ENCODE assay signal across 32 cellular contexts in the genomic region with DNA sequence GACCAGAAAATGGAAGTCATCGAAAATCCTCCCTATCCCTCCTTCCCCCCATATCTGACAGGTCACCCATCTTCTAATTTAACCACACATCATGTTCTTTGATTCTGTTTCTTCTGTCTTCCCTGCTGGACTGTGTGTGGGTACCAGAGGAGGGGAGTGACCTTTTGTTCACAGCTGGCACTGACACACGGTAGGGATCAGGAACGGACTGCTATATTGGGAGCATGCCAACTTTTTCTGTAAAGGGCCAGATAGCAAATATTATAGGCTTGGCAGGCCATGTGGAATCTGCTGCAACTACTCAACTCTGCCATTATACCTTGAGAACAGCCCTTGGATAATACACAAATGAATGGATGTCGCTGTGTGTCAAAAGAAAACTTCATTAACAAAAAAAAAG. TPM values are rescaled to one million over a fixed set of nuclear protein-coding genes. Genes with fewer than 3 reads are reported as not detected.
DNase-seq lines count a peak whose midpoint lies in the region; ATAC-seq, FAIRE-seq and TF ChIP-seq lines count a peak whose summit lies in the region.
"Had no signal": no experiment of that assay in that cellular context is flagged by ENCODE, and none has a peak within 500 bp of the region (broad histone marks: within the 10 kb centered on the region; RNA-seq: fewer than 3 reads in every experiment).

No MANE protein-coding gene starts in this region.

- H3K27me3 Mint-ChIP-seq in activated T-cell treated with anti-CD3 and anti-CD28 coated beads, Interleukin-2, amount 50 U/mL, for 24 hours = no peaks in the 10 kb centered on the region
- no peaks in the 10 kb centered on the region for H3K27me3 Mint-ChIP-seq in activated CD8-positive, alpha-beta T cell treated with anti-CD3 and anti-CD28 coated beads for 36 hours
- no peaks in the 10 kb centered on the region for H3K27me3 Mint-ChIP-seq in memory B cell

- CTCF ChIA-PET in activated CD8-positive, alpha-beta T cell treated with anti-CD3 and anti-CD28 coated beads for 36 hours (lab: Charles Lee) = no interaction called here

- H2AFZ ChIP-seq in smooth muscle cell (ENCODE audit: low read depth) = no peak overlapping the region

- no peak for DNase-seq in activated T-cell treated with anti-CD3 and anti-CD28 coated beads, Interleukin-2, amount 50 U/mL, for 24 hours
- DNase-seq in activated T-cell treated with anti-CD3 and anti-CD28 coated beads, Interleukin-2, amount 50 U/mL, for 1 hour = no peak
- DNase-seq in NCI-H1092 (lab: John Stamatoyannopoulos, UW) = peak; percentile 22
- no peak for DNase-seq in activated CD8-positive, alpha-beta T cell treated with anti-CD3 and anti-CD28 coated beads for 36 hours
- DNase-seq in memory B cell (ENCODE audit: low spot score in 2 of 2) = no peak
- DNase-seq in NCI-H446 treated with DMSO at 0.1 percent for 48 hours (lab: John Stamatoyannopoulos, UW) = no peak
- no peak for DNase-seq in smooth muscle cell (lab: John Stamatoyannopoulos, UW; ENCODE audit: unreplicated experiment)
- no peak for DNase-seq in urothelium cell line (ENCODE audit: low spot score)
- DNase-seq: ACHN; activated CD4-positive, alpha-beta T cell treated with anti-CD3 and anti-CD28 coated beads, Interleukin-2, amount 50 U/mL, for 1 hour; activated CD8-positive, alpha-beta memory T cell treated with anti-CD3 and anti-CD28 coated beads, Interleukin-2, amount 50 U/mL, for 48 hours; activated effector memory CD4-positive, alpha-beta T cell treated with Interleukin-2 at 50 U/mL for 16 hours; amniotic stem cell; Caco-2; colonic mucosa; gastrocnemius medialis; H7; hippocampal formation; immature natural killer cell; midbrain; natural killer cell; NCI-H2171; NCI-H526; ovary; RPMI8226; stimulated activated CD4-positive, alpha-beta T cell treated with anti-CD3 and anti-CD28 coated beads, Interleukin-4, amount 100 ng/mL, for 4 hours; stimulated activated naive CD4-positive, alpha-beta T cell treated with Interleukin-2 at 50 U/mL for 16 hours; T-helper 9 cell had no signal

- no peak overlapping the region for H3K4me3 Mint-ChIP-seq in activated T-cell treated with anti-CD3 and anti-CD28 coated beads, Interleukin-2, amount 50 U/mL, for 24 hours
- H3K4me3 Mint-ChIP-seq in activated CD8-positive, alpha-beta T cell treated with anti-CD3 and anti-CD28 coated beads for 36 hours = no peak overlapping the region
- H3K4me3 Mint-ChIP-seq in memory B cell = no peak overlapping the region
- H3K4me3 Mint-ChIP-seq: immature natural killer cell, natural killer cell had no signal

- H3K4me1 Mint-ChIP-seq in activated T-cell treated with anti-CD3 and anti-CD28 coated beads, Interleukin-2, amount 50 U/mL, for 24 hours (ENCODE audit: low read depth) = peaks cover 29% of the 10 kb centered on the region
- H3K4me1 Mint-ChIP-seq in activated CD8-positive, alpha-beta T cell treated with anti-CD3 and anti-CD28 coated beads for 36 hours (ENCODE audit: low read depth) = peaks cover 22% of the 10 kb centered on the region
- H3K4me1 Mint-ChIP-seq in memory B cell = peaks cover 4% of the 10 kb centered on the region

- H3K36me3 ChIP-seq in smooth muscle cell (ENCODE audit: low read depth) = peaks cover 27% of the 10 kb centered on the region
- H3K36me3 ChIP-seq: ovary had no signal

- H3F3A ChIP-seq in smooth muscle cell (ENCODE audit: low read depth) = no peaks in the 10 kb centered on the region

- H3K9me3 ChIP-seq in smooth muscle cell (replicated peaks; ENCODE audit: low read depth) = no peaks in the 10 kb centered on the region
- H3K9me3 ChIP-seq: BLaER1 treated with 17β-estradiol and CSF1 and Interleukin-3, amounts not matched to agents 10 nM and 100 nM; breast epithelium; Caco-2; colonic mucosa; gastrocnemius medialis; ovary; right atrium auricular region had no signal

- H3K36me3 Mint-ChIP-seq in activated T-cell treated with anti-CD3 and anti-CD28 coated beads, Interleukin-2, amount 50 U/mL, for 24 hours (ENCODE audit: low read depth) = peaks cover 92% of the 10 kb centered on the region
- H3K36me3 Mint-ChIP-seq in activated CD8-positive, alpha-beta T cell treated with anti-CD3 and anti-CD28 coated beads for 36 hours (ENCODE audit: low read depth) = peaks cover 49% of the 10 kb centered on the region
- H3K36me3 Mint-ChIP-seq in memory B cell = peaks cover 25% of the 10 kb centered on the region

- TF ChIP-seq CTCF in activated CD8-positive, alpha-beta T cell treated with anti-CD3 and anti-CD28 coated beads for 36 hours (IDR thresholded peaks at IDR 0.05) = no peak
- no peak for TF ChIP-seq CTCF in smooth muscle cell (IDR thresholded peaks at IDR 0.05; ENCODE audit: borderline replicate concordance, insufficient read depth, poor library complexity, severe bottlenecking)

- no peaks in the 10 kb centered on the region for H3K4me1 ChIP-seq in smooth muscle cell (ENCODE audit: low read depth)
- H3K4me1 ChIP-seq: BLaER1 treated with 17β-estradiol and CSF1 and Interleukin-3, amounts not matched to agents 10 nM and 100 nM; breast epithelium; colonic mucosa; gastrocnemius medialis; right atrium auricular region had no signal

- H3K4me3 ChIP-seq in smooth muscle cell = no peak overlapping the region
- H3K4me3 ChIP-seq: BLaER1 treated with 17β-estradiol and CSF1 and Interleukin-3, amounts not matched to agents 10 nM and 100 nM; breast epithelium; colonic mucosa; gastrocnemius medialis; GM12878; ovary; right atrium auricular region had no signal

- H3K27ac ChIP-seq in smooth muscle cell (ENCODE audit: low read depth) = no peak overlapping the region
- H3K27ac ChIP-seq: BLaER1 treated with 17β-estradiol and CSF1 and Interleukin-3, amounts not matched to agents 10 nM and 100 nM; breast epithelium; colonic mucosa; gastrocnemius medialis; ovary; right atrium auricular region had no signal

- H3K4me2 ChIP-seq in smooth muscle cell = no peak overlapping the region
- H3K4me2 ChIP-seq: BLaER1 treated with 17β-estradiol and CSF1 and Interleukin-3, amounts not matched to agents 10 nM and 100 nM had no signal

- H3K9ac ChIP-seq in smooth muscle cell (ENCODE audit: low read depth) = no peak overlapping the region
- H3K9ac ChIP-seq: BLaER1 treated with 17β-estradiol and CSF1 and Interleukin-3, amounts not matched to agents 10 nM and 100 nM had no signal

- peak overlapping the region; percentile 32 for H3K27ac Mint-ChIP-seq in activated T-cell treated with anti-CD3 and anti-CD28 coated beads, Interleukin-2, amount 50 U/mL, for 24 hours
- H3K27ac Mint-ChIP-seq in activated CD8-positive, alpha-beta T cell treated with anti-CD3 and anti-CD28 coated beads for 36 hours = peak overlapping the region; percentile 3
- peak overlapping the region; percentile 9 for H3K27ac Mint-ChIP-seq in memory B cell
- H3K27ac Mint-ChIP-seq: immature natural killer cell had no signal

- no peaks in the 10 kb centered on the region for H3K27me3 ChIP-seq in smooth muscle cell (ENCODE audit: low read depth)
- H3K27me3 ChIP-seq: BLaER1 treated with 17β-estradiol and CSF1 and Interleukin-3, amounts not matched to agents 10 nM and 100 nM; breast epithelium; colonic mucosa; gastrocnemius medialis; ovary; right atrium auricular region had no signal

- H3K9me3 Mint-ChIP-seq in activated T-cell treated with anti-CD3 and anti-CD28 coated beads, Interleukin-2, amount 50 U/mL, for 24 hours = no peaks in the 10 kb centered on the region
- H3K9me3 Mint-ChIP-seq in activated CD8-positive, alpha-beta T cell treated with anti-CD3 and anti-CD28 coated beads for 36 hours = no peaks in the 10 kb centered on the region
- no peaks in the 10 kb centered on the region for H3K9me3 Mint-ChIP-seq in memory B cell
- H3K9me3 Mint-ChIP-seq: immature natural killer cell, natural killer cell had no signal

- H3K79me2 ChIP-seq in smooth muscle cell (ENCODE audit: low read depth) = no peaks in the 10 kb centered on the region

- H4K20me1 ChIP-seq in smooth muscle cell (ENCODE audit: low read depth) = no peaks in the 10 kb centered on the region

- no peak for FAIRE-seq in urothelium cell line (lab: Jason Lieb, UNC)
- FAIRE-seq: GM12878 had no signal

- POLR2A ChIA-PET in activated CD8-positive, alpha-beta T cell treated with anti-CD3 and anti-CD28 coated beads for 36 hours (lab: Charles Lee) = no interaction called here

- WGBS in smooth muscle cell (ENCODE audit: low lambda C conversion rate) = 93% methylated on average over 4 of the region's 4 CpGs

- no peak for ATAC-seq in activated CD8-positive, alpha-beta T cell treated with anti-CD3 and anti-CD28 coated beads for 36 hours
- ATAC-seq in memory B cell (ENCODE audit: low read depth) = no peak
- ATAC-seq: gastrocnemius medialis, GM12878, natural killer cell had no signal

- intact Hi-C loops in activated CD8-positive, alpha-beta T cell treated with anti-CD3 and anti-CD28 coated beads for 36 hours (cut with micrococcal nuclease) = no loop called here

RNA-seq across cellular contexts. Expression of gene TOMM20, which starts 7.5 kb away (rescaled TPM):
- total RNA-seq in activated CD8-positive, alpha-beta T cell treated with anti-CD3 and anti-CD28 coated beads for 36 hours = 100 to 1,000 TPM; 155 to 159 TPM
- total RNA-seq in smooth muscle cell = 82.1 and 88.7 TPM in 2 replicates
- 46.1 and 71.3 TPM in 2 replicates for polyA plus RNA-seq in smooth muscle cell

RNA-seq across cellular contexts. Expression of gene RBM34, which starts 24.9 kb away (rescaled TPM):
- 100 to 1,000 TPM; 136 TPM for total RNA-seq in activated CD8-positive, alpha-beta T cell treated with anti-CD3 and anti-CD28 coated beads for 36 hours
- total RNA-seq in smooth muscle cell = 59.9 and 60.3 TPM in 2 replicates
- polyA plus RNA-seq in smooth muscle cell = 68.0 and 75.2 TPM in 2 replicates
